Comparison of ENCODE assay signal across 10 cellular contexts in the genomic region with DNA sequence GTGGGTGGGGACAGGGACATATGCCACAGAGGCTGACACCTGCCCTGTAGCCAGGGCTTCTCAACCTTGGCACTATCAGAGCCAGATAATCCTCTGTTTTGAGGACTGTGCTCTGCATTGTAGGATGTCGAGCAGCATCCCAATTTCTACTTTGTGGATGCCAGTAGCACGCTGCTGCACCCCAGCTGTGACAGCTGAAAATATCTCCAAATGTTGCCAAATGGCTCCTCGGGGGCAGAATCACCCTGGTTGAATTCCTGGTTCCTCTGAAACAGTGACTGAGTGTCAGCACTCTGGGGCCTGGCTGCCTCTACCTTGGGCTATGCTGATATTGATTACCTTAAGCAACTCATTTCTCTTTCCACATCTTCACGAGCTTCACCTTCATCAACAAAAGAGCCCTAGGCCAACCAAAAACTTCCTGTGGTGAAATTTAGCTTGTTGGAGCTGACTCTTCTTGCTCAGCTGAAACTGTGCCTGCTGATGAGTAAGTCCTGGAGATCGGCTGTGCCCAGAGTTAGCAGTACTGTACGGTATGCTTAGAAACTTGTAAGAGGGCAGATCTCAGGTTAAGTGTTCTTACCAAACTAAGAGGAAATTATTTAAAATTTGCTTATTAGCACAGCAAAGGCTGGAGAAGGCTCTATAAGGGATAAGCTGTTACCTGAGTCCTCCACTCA.
DNase-seq lines count a peak whose midpoint lies in the region; ATAC-seq lines count a peak whose summit lies in the region.
"Had no signal": no experiment of that assay in that cellular context is flagged by ENCODE, and none has a peak within 500 bp of the region (broad histone marks: within the 10 kb centered on the region; RNA-seq: fewer than 3 reads in every experiment).

No MANE protein-coding gene starts in this region.

- intact Hi-C loops in activated naive CD4-positive, alpha-beta T cell treated with anti-CD3 and anti-CD28 coated beads for 36 hours (cut with micrococcal nuclease) = no loop called here

- H3K4me1 Mint-ChIP-seq in activated naive CD4-positive, alpha-beta T cell treated with anti-CD3 and anti-CD28 coated beads for 36 hours (ENCODE audit: low read depth) = no peaks in the 10 kb centered on the region

- CTCF ChIA-PET in activated naive CD4-positive, alpha-beta T cell treated with anti-CD3 and anti-CD28 coated beads for 36 hours (lab: Charles Lee) = interaction anchor here (1.1 to 1.5 kb wide), 2 partner anchors 34 to 348 kb away, joined by 3 to 6 read pairs; no protein-coding TSS in a partner anchor

- H3K27me3 ChIP-seq in H7 (ENCODE audit: control insufficient read depth, insufficient read depth, low read length) = no peaks in the 10 kb centered on the region

- no peak overlapping the region for H3K27ac Mint-ChIP-seq in activated naive CD4-positive, alpha-beta T cell treated with anti-CD3 and anti-CD28 coated beads for 36 hours

- ATAC-seq in esophagus mucosa (peak; percentile 74), GM21529 (IDR thresholded peaks at IDR 0.05; ENCODE audit: unreplicated experiment) (no peak)

- no peaks in the 10 kb centered on the region for H3K27me3 Mint-ChIP-seq in activated naive CD4-positive, alpha-beta T cell treated with anti-CD3 and anti-CD28 coated beads for 36 hours (ENCODE audit: low read depth)

- H3K9me3 Mint-ChIP-seq in activated naive CD4-positive, alpha-beta T cell treated with anti-CD3 and anti-CD28 coated beads for 36 hours = no peaks in the 10 kb centered on the region

- no peaks in the 10 kb centered on the region for H3K36me3 Mint-ChIP-seq in activated naive CD4-positive, alpha-beta T cell treated with anti-CD3 and anti-CD28 coated beads for 36 hours (ENCODE audit: low read depth)

- no peak overlapping the region for H3K4me3 ChIP-seq in H7 (ENCODE audit: insufficient read depth, low read depth, low read length)

- peak; percentile 12 for DNase-seq in activated naive CD4-positive, alpha-beta T cell treated with anti-CD3 and anti-CD28 coated beads for 36 hours
- DNase-seq in activated naive CD4-positive, alpha-beta T cell (lab: John Stamatoyannopoulos, UW) = no peak
- DNase-seq in LHCN-M2 (ENCODE audit: low read depth) = peak; percentile 72
- DNase-seq in stromal cell of bone marrow (ENCODE audit: low read depth) = peak; percentile 66
- no peak for DNase-seq in H7
- no peak for DNase-seq in NCI-H69 (lab: John Stamatoyannopoulos, UW)
- DNase-seq: mesendoderm; stimulated activated CD8-positive, alpha-beta memory T cell treated with anti-CD3 and anti-CD28 coated beads, Interleukin-4, amount 100 ng/mL, for 48 hours had no signal

- H3K4me3 Mint-ChIP-seq in activated naive CD4-positive, alpha-beta T cell treated with anti-CD3 and anti-CD28 coated beads for 36 hours = no peak overlapping the region

- no peaks in the 10 kb centered on the region for H3K36me3 ChIP-seq in H7 (replicated peaks; ENCODE audit: control insufficient read depth, insufficient read depth, low read length)

Comparison
In these comparisons a context has a peak if more than half of its experiments do, and no peak if none do; other contexts are left out.
1. DNase-seq: peak in activated naive CD4-positive, alpha-beta T cell treated with anti-CD3 and anti-CD28 coated beads for 36 hours (single experiment), LHCN-M2 (single experiment) and stromal cell of bone marrow (single experiment); none in activated naive CD4-positive, alpha-beta T cell (0 of 4), H7 (single experiment) and NCI-H69 (single experiment).